ENCODE assay signal across 8 cellular contexts in genomic region chr3:188956839-188957489, GRCh38.
DNase-seq lines count a peak whose midpoint lies in the region; ATAC-seq and TF ChIP-seq lines count a peak whose summit lies in the region.

No MANE protein-coding gene starts in this region.

- H3K4me1 Mint-ChIP-seq in activated naive CD8-positive, alpha-beta T cell (ENCODE audit: low read depth): peaks cover 26% of the 10 kb centered on the region
- H3K4me1 Mint-ChIP-seq in activated naive CD8-positive, alpha-beta T cell treated with anti-CD3 and anti-CD28 coated beads for 36 hours: peaks cover 26% of the 10 kb centered on the region

- no peaks in the 10 kb centered on the region for H3K36me3 ChIP-seq in adipocyte (ENCODE audit: control insufficient read depth, insufficient read depth, low read length, severe bottlenecking)
- no peaks in the 10 kb centered on the region for H3K36me3 ChIP-seq in right atrium auricular region

- H3K4me1 ChIP-seq in adipocyte (ENCODE audit: control insufficient read depth, insufficient read depth, low read length) (peaks cover 48% of the 10 kb centered on the region), right atrium auricular region (peaks cover 0 to 12% of the 10 kb centered on the region in 2 donors)

- H3K27ac Mint-ChIP-seq in activated naive CD8-positive, alpha-beta T cell: peak overlapping the region; percentile 41
- no peak overlapping the region for H3K27ac Mint-ChIP-seq in activated naive CD8-positive, alpha-beta T cell treated with anti-CD3 and anti-CD28 coated beads for 36 hours

- H3K9ac ChIP-seq in adipocyte (ENCODE audit: low read length): peak overlapping the region; percentile 17

- peak; percentile 66 to 80 for TF ChIP-seq CTCF in right atrium auricular region (IDR thresholded peaks at IDR 0.05)

- H3K36me3 Mint-ChIP-seq in activated naive CD8-positive, alpha-beta T cell: no peaks in the 10 kb centered on the region
- H3K36me3 Mint-ChIP-seq in activated naive CD8-positive, alpha-beta T cell treated with anti-CD3 and anti-CD28 coated beads for 36 hours: no peaks in the 10 kb centered on the region

- H3K9me3 Mint-ChIP-seq in activated naive CD8-positive, alpha-beta T cell (ENCODE audit: low read depth): no peaks in the 10 kb centered on the region
- no peaks in the 10 kb centered on the region for H3K9me3 Mint-ChIP-seq in activated naive CD8-positive, alpha-beta T cell treated with anti-CD3 and anti-CD28 coated beads for 36 hours

- no peaks in the 10 kb centered on the region for H3K27me3 Mint-ChIP-seq in activated naive CD8-positive, alpha-beta T cell
- no peaks in the 10 kb centered on the region for H3K27me3 Mint-ChIP-seq in activated naive CD8-positive, alpha-beta T cell treated with anti-CD3 and anti-CD28 coated beads for 36 hours

- no peak for DNase-seq in activated naive CD8-positive, alpha-beta T cell treated with anti-CD3 and anti-CD28 coated beads for 36 hours
- DNase-seq in NCI-H2081 (lab: John Stamatoyannopoulos, UW) (peak; percentile 73 to 77), adipocyte (ENCODE audit: low read depth) (peak; percentile 93), right atrium auricular region (ENCODE audit: low spot score) (no peak), stromal cell of bone marrow (ENCODE audit: low read depth) (peak; percentile 62)

- no peak overlapping the region for H3K4me3 Mint-ChIP-seq in activated naive CD8-positive, alpha-beta T cell
- H3K4me3 Mint-ChIP-seq in activated naive CD8-positive, alpha-beta T cell treated with anti-CD3 and anti-CD28 coated beads for 36 hours: no peak overlapping the region

- no peaks in the 10 kb centered on the region for H3K27me3 ChIP-seq in adipocyte (replicated peaks; ENCODE audit: control insufficient read depth, insufficient read depth, low read length)
- H3K27me3 ChIP-seq in right atrium auricular region: no peaks in the 10 kb centered on the region

- H3K4me3 ChIP-seq in adipocyte (ENCODE audit: low read length) (no peak overlapping the region), right atrium auricular region (no peak overlapping the region)

- no peak for ATAC-seq in GM21447 (IDR thresholded peaks at IDR 0.05; ENCODE audit: unreplicated experiment)
- no peak for ATAC-seq in HG03565 (IDR thresholded peaks at IDR 0.05; ENCODE audit: unreplicated experiment)

- peak overlapping the region; percentile 43 to 54 for H3K27ac ChIP-seq in right atrium auricular region

- no peaks in the 10 kb centered on the region for H3K9me3 ChIP-seq in adipocyte (ENCODE audit: control insufficient read depth, low read length)
- no peaks in the 10 kb centered on the region for H3K9me3 ChIP-seq in right atrium auricular region

Comparison
In these comparisons a context has a peak if more than half of its experiments do, and no peak if none do; other contexts are left out.
1. DNase-seq: peak in NCI-H2081 (2 of 2), adipocyte (single experiment) and stromal cell of bone marrow (single experiment); none in activated naive CD8-positive, alpha-beta T cell treated with anti-CD3 and anti-CD28 coated beads for 36 hours (single experiment) and right atrium auricular region (single experiment).